ENCODE assay signal across 8 cellular contexts in genomic region chr6:16168858-16169257, GRCh38. TPM values are rescaled to one million over a fixed set of nuclear protein-coding genes. Genes with fewer than 3 reads are reported as not detected.
DNase-seq lines count a peak whose midpoint lies in the region; ATAC-seq and TF ChIP-seq lines count a peak whose summit lies in the region.

No MANE protein-coding gene starts in this region.

- no peak for DNase-seq in activated CD4-positive, alpha-beta T cell treated with anti-CD3 and anti-CD28 coated beads for 36 hours
- DNase-seq in activated CD4-positive, alpha-beta T cell treated with anti-CD3 and anti-CD28 coated beads, Interleukin-2, amount 50 U/mL, for 4 hours: no peak
- peak; percentile 75 for DNase-seq in NCI-H1694 treated with DMSO at 0.1 percent for 48 hours (lab: John Stamatoyannopoulos, UW)
- DNase-seq in activated CD8-positive, alpha-beta T cell treated with anti-CD3 and anti-CD28 coated beads, Interleukin-2, amount 10 ng/mL, durations not matched to agents 7 days and 5 days: peak; percentile 39
- no peak for DNase-seq in omental fat pad (ENCODE audit: low spot score)
- DNase-seq in mesenteric fat pad (ENCODE audit: low spot score): no peak

- peaks cover 10% of the 10 kb centered on the region for H3K27me3 Mint-ChIP-seq in activated CD4-positive, alpha-beta T cell treated with anti-CD3 and anti-CD28 coated beads for 36 hours
- peaks cover 16% of the 10 kb centered on the region for H3K27me3 Mint-ChIP-seq in activated CD8-positive, alpha-beta T cell treated with anti-CD3 and anti-CD28 coated beads, Interleukin-2, amount 10 ng/mL, durations not matched to agents 7 days and 5 days (ENCODE audit: low read depth)

- H3K27me3 ChIP-seq in liver (ENCODE audit: control insufficient read depth in 4 of 4, insufficient read depth in 4 of 4, low read length in 3 of 4): peaks cover 0 to 6% (median 2%) of the 10 kb centered on the region in 4 donors

- 66% methylated on average over 3 of the region's 3 CpGs for WGBS in liver

- peak; percentile 51 for ATAC-seq in activated CD4-positive, alpha-beta T cell treated with anti-CD3 and anti-CD28 coated beads for 36 hours
- ATAC-seq in activated CD8-positive, alpha-beta T cell treated with anti-CD3 and anti-CD28 coated beads, Interleukin-2, amount 10 ng/mL, durations not matched to agents 7 days and 5 days: peak; percentile 79
- ATAC-seq in GM21526 (IDR thresholded peaks at IDR 0.05; ENCODE audit: low FRiP score, unreplicated experiment) (no peak), omental fat pad (ENCODE audit: low FRiP score) (no peak)

- POLR2A ChIA-PET in activated CD4-positive, alpha-beta T cell treated with anti-CD3 and anti-CD28 coated beads for 36 hours (lab: Charles Lee): interaction anchor here (0.9 kb wide), 1 partner anchor 40 kb away, joined by 5 read pairs; the partner anchor contains the start of gene MYLIP
- POLR2A ChIA-PET in activated CD8-positive, alpha-beta T cell treated with anti-CD3 and anti-CD28 coated beads, Interleukin-2, amount 10 ng/mL, durations not matched to agents 7 days and 5 days (lab: Charles Lee): interaction anchor here (0.6 kb wide), 1 partner anchor 61 kb away, joined by 3 read pairs; no protein-coding TSS in a partner anchor

- no peak overlapping the region for H3K4me3 Mint-ChIP-seq in activated CD4-positive, alpha-beta T cell treated with anti-CD3 and anti-CD28 coated beads for 36 hours
- H3K4me3 Mint-ChIP-seq in activated CD8-positive, alpha-beta T cell treated with anti-CD3 and anti-CD28 coated beads, Interleukin-2, amount 10 ng/mL, durations not matched to agents 7 days and 5 days: no peak overlapping the region

- no peaks in the 10 kb centered on the region for H3K36me3 ChIP-seq in liver (ENCODE audit: control insufficient read depth in 4 of 4, insufficient read depth in 3 of 4, low read depth in 1 of 4, low read length in 3 of 4)

- H3K36me3 Mint-ChIP-seq in activated CD4-positive, alpha-beta T cell treated with anti-CD3 and anti-CD28 coated beads for 36 hours (ENCODE audit: low read depth): no peaks in the 10 kb centered on the region
- H3K36me3 Mint-ChIP-seq in activated CD8-positive, alpha-beta T cell treated with anti-CD3 and anti-CD28 coated beads, Interleukin-2, amount 10 ng/mL, durations not matched to agents 7 days and 5 days (ENCODE audit: low read depth): no peaks in the 10 kb centered on the region

- intact Hi-C loops in activated CD4-positive, alpha-beta T cell treated with anti-CD3 and anti-CD28 coated beads for 36 hours (cut with DNase I, micrococcal nuclease): no loop called here

- no peak overlapping the region for H3K9ac ChIP-seq in liver (ENCODE audit: low read depth in 1 of 2, low read length in 2 of 2)

- no peak overlapping the region for H3K27ac ChIP-seq in liver (ENCODE audit: low read depth in 1 of 2, low read length in 2 of 2)

- H3K4me1 ChIP-seq in liver (ENCODE audit: control insufficient read depth in 4 of 4, insufficient read depth in 4 of 4, low read length in 3 of 4): no peaks in the 10 kb centered on the region

- H3K9me3 ChIP-seq in liver (ENCODE audit: control insufficient read depth in 4 of 4, low read length in 3 of 4): no peaks in the 10 kb centered on the region

- peaks cover 16% of the 10 kb centered on the region for H3K4me1 Mint-ChIP-seq in activated CD4-positive, alpha-beta T cell treated with anti-CD3 and anti-CD28 coated beads for 36 hours
- peaks cover 25% of the 10 kb centered on the region for H3K4me1 Mint-ChIP-seq in activated CD8-positive, alpha-beta T cell treated with anti-CD3 and anti-CD28 coated beads, Interleukin-2, amount 10 ng/mL, durations not matched to agents 7 days and 5 days (ENCODE audit: low read depth)

- no peaks in the 10 kb centered on the region for H3K9me3 Mint-ChIP-seq in activated CD4-positive, alpha-beta T cell treated with anti-CD3 and anti-CD28 coated beads for 36 hours (ENCODE audit: low read depth)
- H3K9me3 Mint-ChIP-seq in activated CD8-positive, alpha-beta T cell treated with anti-CD3 and anti-CD28 coated beads, Interleukin-2, amount 10 ng/mL, durations not matched to agents 7 days and 5 days (ENCODE audit: insufficient read depth): no peaks in the 10 kb centered on the region

- no peak overlapping the region for H3K4me3 ChIP-seq in liver (ENCODE audit: low read depth in 1 of 3, low read length in 3 of 3)

- TF ChIP-seq CTCF in liver (IDR thresholded peaks at IDR 0.05; ENCODE audit: low read depth, low read length, missing input control) (peak; percentile 7), omental fat pad (IDR thresholded peaks at IDR 0.05) (no peak)

- CTCF ChIA-PET in activated CD4-positive, alpha-beta T cell treated with anti-CD3 and anti-CD28 coated beads for 36 hours (lab: Charles Lee): interaction anchor here (1.2 to 2.0 kb wide), 5 partner anchors 11 to 267 kb away, joined by 3 to 7 read pairs (median 6); no protein-coding TSS in a partner anchor
- CTCF ChIA-PET in activated CD8-positive, alpha-beta T cell treated with anti-CD3 and anti-CD28 coated beads, Interleukin-2, amount 10 ng/mL, durations not matched to agents 7 days and 5 days (lab: Charles Lee): interaction anchor here (0.7 to 2.2 kb wide), 12 partner anchors 11 to 478 kb away, joined by 3 to 16 read pairs (median 6); partner anchors contain the start of gene MYLIP

- peak; percentile 36 to 62 for TF ChIP-seq RAD21 in liver (IDR thresholded peaks at IDR 0.05)

- H3K27ac Mint-ChIP-seq in activated CD4-positive, alpha-beta T cell treated with anti-CD3 and anti-CD28 coated beads for 36 hours: no peak overlapping the region
- peak overlapping the region; percentile 37 for H3K27ac Mint-ChIP-seq in activated CD8-positive, alpha-beta T cell treated with anti-CD3 and anti-CD28 coated beads, Interleukin-2, amount 10 ng/mL, durations not matched to agents 7 days and 5 days

TF ChIP-seq in liver, 16 proteins besides CTCF, POLR2A, EP300 and RAD21:
- no peak for TF ChIP-seq RXRA (IDR thresholded peaks at IDR 0.05)
- TF ChIP-seq ZBTB33 (IDR thresholded peaks at IDR 0.05): no peak
- TF ChIP-seq MAX (IDR thresholded peaks at IDR 0.05): no peak
- no peak for TF ChIP-seq HNF4G (IDR thresholded peaks at IDR 0.05)
- no peak for TF ChIP-seq FOXA1 (IDR thresholded peaks at IDR 0.05)
- no peak for TF ChIP-seq ATF3 (IDR thresholded peaks at IDR 0.05)
- no peak for TF ChIP-seq EGR1 (IDR thresholded peaks at IDR 0.05; ENCODE audit: low read depth in 2 of 2)
- TF ChIP-seq, protein P1, sequence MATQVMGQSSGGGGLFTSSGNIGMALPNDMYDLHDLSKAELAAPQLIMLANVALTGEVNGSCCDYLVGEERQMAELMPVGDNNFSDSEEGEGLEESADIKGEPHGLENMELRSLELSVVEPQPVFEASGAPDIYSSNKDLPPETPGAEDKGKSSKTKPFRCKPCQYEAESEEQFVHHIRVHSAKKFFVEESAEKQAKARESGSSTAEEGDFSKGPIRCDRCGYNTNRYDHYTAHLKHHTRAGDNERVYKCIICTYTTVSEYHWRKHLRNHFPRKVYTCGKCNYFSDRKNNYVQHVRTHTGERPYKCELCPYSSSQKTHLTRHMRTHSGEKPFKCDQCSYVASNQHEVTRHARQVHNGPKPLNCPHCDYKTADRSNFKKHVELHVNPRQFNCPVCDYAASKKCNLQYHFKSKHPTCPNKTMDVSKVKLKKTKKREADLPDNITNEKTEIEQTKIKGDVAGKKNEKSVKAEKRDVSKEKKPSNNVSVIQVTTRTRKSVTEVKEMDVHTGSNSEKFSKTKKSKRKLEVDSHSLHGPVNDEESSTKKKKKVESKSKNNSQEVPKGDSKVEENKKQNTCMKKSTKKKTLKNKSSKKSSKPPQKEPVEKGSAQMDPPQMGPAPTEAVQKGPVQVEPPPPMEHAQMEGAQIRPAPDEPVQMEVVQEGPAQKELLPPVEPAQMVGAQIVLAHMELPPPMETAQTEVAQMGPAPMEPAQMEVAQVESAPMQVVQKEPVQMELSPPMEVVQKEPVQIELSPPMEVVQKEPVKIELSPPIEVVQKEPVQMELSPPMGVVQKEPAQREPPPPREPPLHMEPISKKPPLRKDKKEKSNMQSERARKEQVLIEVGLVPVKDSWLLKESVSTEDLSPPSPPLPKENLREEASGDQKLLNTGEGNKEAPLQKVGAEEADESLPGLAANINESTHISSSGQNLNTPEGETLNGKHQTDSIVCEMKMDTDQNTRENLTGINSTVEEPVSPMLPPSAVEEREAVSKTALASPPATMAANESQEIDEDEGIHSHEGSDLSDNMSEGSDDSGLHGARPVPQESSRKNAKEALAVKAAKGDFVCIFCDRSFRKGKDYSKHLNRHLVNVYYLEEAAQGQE (IDR thresholded peaks at IDR 0.05): no peak

RNA-seq across cellular contexts. Expression of gene MYLIP, which starts 40.0 kb away (rescaled TPM):
- 10 to 100 TPM in 1 of 2 experiments, 1 to 10 TPM in 1; 9.2 to 10.6 TPM for total RNA-seq in activated CD4-positive, alpha-beta T cell treated with anti-CD3 and anti-CD28 coated beads for 36 hours
- 10 to 100 TPM; 17.3 to 17.6 TPM for total RNA-seq in activated CD8-positive, alpha-beta T cell treated with anti-CD3 and anti-CD28 coated beads, Interleukin-2, amount 10 ng/mL, durations not matched to agents 7 days and 5 days
- total RNA-seq in liver (10 to 100 TPM in 1 of 2 donors, 1 to 10 TPM in 1; 5.8 to 29.4 TPM), omental fat pad (10 to 100 TPM; 13.0 to 81.8 (median 33.5) TPM), mesenteric fat pad (19.7 TPM)
- 1 to 10 TPM; 2.7 to 3.0 TPM for polyA plus RNA-seq in liver

Comparison
In these comparisons a context has a peak if more than half of its experiments do, and no peak if none do; other contexts are left out.
1. ATAC-seq: peak in activated CD4-positive, alpha-beta T cell treated with anti-CD3 and anti-CD28 coated beads for 36 hours (single experiment) and activated CD8-positive, alpha-beta T cell treated with anti-CD3 and anti-CD28 coated beads, Interleukin-2, amount 10 ng/mL, durations not matched to agents 7 days and 5 days (single experiment); none in GM21526 (single experiment) and omental fat pad (single experiment).
2. DNase-seq: peak in NCI-H1694 treated with DMSO at 0.1 percent for 48 hours (single experiment) and activated CD8-positive, alpha-beta T cell treated with anti-CD3 and anti-CD28 coated beads, Interleukin-2, amount 10 ng/mL, durations not matched to agents 7 days and 5 days (single experiment); none in activated CD4-positive, alpha-beta T cell treated with anti-CD3 and anti-CD28 coated beads for 36 hours (single experiment), activated CD4-positive, alpha-beta T cell treated with anti-CD3 and anti-CD28 coated beads, Interleukin-2, amount 50 U/mL, for 4 hours (0 of 2), omental fat pad (single experiment) and mesenteric fat pad (single experiment).